Comparison of ENCODE assay signal across 8 cellular contexts in genomic region chr17:36950027-36950426, GRCh38. TPM values are rescaled to one million over a fixed set of nuclear protein-coding genes. Genes with fewer than 3 reads are reported as not detected.
DNase-seq lines count a peak whose midpoint lies in the region; ATAC-seq, FAIRE-seq and TF ChIP-seq lines count a peak whose summit lies in the region.

No MANE protein-coding gene starts in this region.

- no peak overlapping the region for H4K5ac ChIP-seq in mesendoderm (ENCODE audit: low read length)

- CTCF ChIA-PET in K562 (lab: Yijun Ruan, JAX; ENCODE audit: low intra/inter-chr PET ratio): no interaction called here

- peaks cover 30% of the 10 kb centered on the region for H3K36me3 ChIP-seq in right atrium auricular region
- peaks cover 49% of the 10 kb centered on the region for H3K36me3 ChIP-seq in K562 (ENCODE audit: control insufficient read depth, insufficient read depth, low read length)
- peaks cover 8% of the 10 kb centered on the region for H3K36me3 ChIP-seq in mesendoderm (ENCODE audit: control insufficient read depth, insufficient read depth, low read length)
- no peaks in the 10 kb centered on the region for H3K36me3 ChIP-seq in uterus
- H3K36me3 ChIP-seq in small intestine (ENCODE audit: control insufficient read depth in 2 of 2, insufficient read depth in 2 of 2, low read length in 2 of 2): peaks cover 7 to 16% of the 10 kb centered on the region in 2 donors

- in situ Hi-C loops in K562 (cut with MboI): no loop called here

- TF ChIP-seq CTCF in right atrium auricular region (IDR thresholded peaks at IDR 0.05) (no peak), K562 (IDR thresholded peaks at IDR 0.05 in 2 of 3, conservative IDR thresholded peaks at IDR 0.05 in 1 of 3; ENCODE audit: insufficient read depth in 2 of 3, low read depth in 1 of 3, low read length in 3 of 3) (no peak), uterus (IDR thresholded peaks at IDR 0.05) (no peak), omental fat pad (IDR thresholded peaks at IDR 0.05) (no peak)

- H3K18ac ChIP-seq in mesendoderm (ENCODE audit: low read length): no peak overlapping the region

- POLR2A ChIA-PET in K562 (lab: Yijun Ruan, JAX): interaction anchor here (1.3 to 1.7 kb wide), 2 partner anchors 10 to 358 kb away, joined by 3 to 10 read pairs; no protein-coding TSS in a partner anchor

- H3K9ac ChIP-seq in K562 (ENCODE audit: insufficient read depth in 1 of 2, low read depth in 2 of 2, low read length in 2 of 2): peak overlapping the region; percentile 94 to 99; a peak in 3 of 4 replicates
- peak overlapping the region; percentile 94 for H3K9ac ChIP-seq in mesendoderm (ENCODE audit: low read length)

- H2AFZ ChIP-seq in K562 (ENCODE audit: low read depth, low read length): no peak overlapping the region

- H3K4me3 ChIP-seq in right atrium auricular region: peak overlapping the region; percentile 67 to 74
- H3K4me3 ChIP-seq in K562: peak overlapping the region; percentile 92
- peak overlapping the region; percentile 90 for H3K4me3 ChIP-seq in mesendoderm (ENCODE audit: low read length)
- H3K4me3 ChIP-seq in uterus: peak overlapping the region; percentile 91 to 93
- peak overlapping the region in 1 of 2 donors; percentile 92 for H3K4me3 ChIP-seq in small intestine (ENCODE audit: low read depth in 1 of 2, low read length in 2 of 2)

- H3K4me1 ChIP-seq in right atrium auricular region (peaks cover 0 to 23% of the 10 kb centered on the region in 2 donors), K562 (replicated peaks in 1 of 2; ENCODE audit: control insufficient read depth in 2 of 2, insufficient read depth in 2 of 2, low read length in 2 of 2) (peaks cover 23 to 24% of the 10 kb centered on the region in 2 experiments), mesendoderm (ENCODE audit: control insufficient read depth, low read depth, low read length) (peaks cover 8% of the 10 kb centered on the region), uterus (peaks cover 3 to 6% of the 10 kb centered on the region in 2 donors), small intestine (ENCODE audit: control insufficient read depth in 2 of 2, insufficient read depth in 1 of 2, low read depth in 1 of 2, low read length in 1 of 2) (peaks cover 7 to 12% of the 10 kb centered on the region in 2 donors)

- H3K4me2 ChIP-seq in K562 (ENCODE audit: insufficient read depth, low read length) (peak overlapping the region; percentile 92), mesendoderm (ENCODE audit: low read length) (peak overlapping the region; percentile 77)

- no peak for TF ChIP-seq POLR2A in K562 (conservative IDR thresholded peaks at IDR 0.05)
- TF ChIP-seq POLR2A in uterus (IDR thresholded peaks at IDR 0.05): no peak

- peaks cover 43% of the 10 kb centered on the region for H3K79me2 ChIP-seq in K562 (ENCODE audit: control insufficient read depth, insufficient read depth, low read length)
- peaks cover 15% of the 10 kb centered on the region for H3K79me2 ChIP-seq in mesendoderm (ENCODE audit: control insufficient read depth, insufficient read depth, low read length)

- no peak for DNase-seq in right atrium auricular region (ENCODE audit: low spot score)
- no peak for DNase-seq in Right ventricle myocardium superior
- peak in 2 of 4 experiments; percentile 11 to 16 for DNase-seq in K562 (ENCODE audit: extremely low read depth in 1 of 4, low spot score in 3 of 4)
- DNase-seq in mesendoderm: no peak
- no peak for DNase-seq in uterus
- no peak for DNase-seq in omental fat pad (ENCODE audit: low spot score)
- no peak for DNase-seq in NCI-H345 treated with DMSO at 0.1 percent for 48 hours (lab: John Stamatoyannopoulos, UW; ENCODE audit: unreplicated experiment)
- no peak for DNase-seq in small intestine

- no peak overlapping the region for H3K23ac ChIP-seq in mesendoderm (ENCODE audit: low read length)

- 8% methylated on average over 8 of the region's 8 CpGs for WGBS in K562 (ENCODE audit: insufficient coverage, low coverage, missing lambda C conversion rate)
- no CpG with 5 or more reads among the region's 8 CpGs for WGBS in mesendoderm (ENCODE audit: extremely low coverage, insufficient coverage, low lambda C conversion rate)
- WGBS in small intestine, 3 donors: 56 to 62% (median 61%) methylated on average over 8 of the region's 8 CpGs

- H2BK15ac ChIP-seq in mesendoderm (replicated peaks; ENCODE audit: low read depth): no peak overlapping the region

- H3K79me1 ChIP-seq in mesendoderm (ENCODE audit: low read length): peaks cover 20% of the 10 kb centered on the region

- 0 out of 2 replicates have a peak, but pooled peaks cover 4% of the 10 kb centered on the region for H4K20me1 ChIP-seq in K562 (replicated peaks; ENCODE audit: control insufficient read depth, insufficient read depth, low read length)

- intact Hi-C loops in Right ventricle myocardium superior (cut with DNase I): no loop called here
- intact Hi-C loops in K562 (cut with micrococcal nuclease): no loop called here
- intact Hi-C loops in uterus (cut with DNase I; ENCODE audit: low total_unique reads): no loop called here

- no peak overlapping the region for H3K27ac ChIP-seq in right atrium auricular region
- H3K27ac ChIP-seq in K562 (ENCODE audit: extremely low read depth, low read depth, low read length): no peak overlapping the region; the same call in 1 of the 3 replicates
- H3K27ac ChIP-seq in mesendoderm (ENCODE audit: low read depth, low read length): no peak overlapping the region
- H3K27ac ChIP-seq in uterus: no peak overlapping the region
- no peak overlapping the region for H3K27ac ChIP-seq in small intestine (ENCODE audit: low read depth in 1 of 2, low read length in 1 of 2)

- no peak overlapping the region for H2BK5ac ChIP-seq in mesendoderm (ENCODE audit: low read length)

- FAIRE-seq in K562 (lab: Jason Lieb, UNC) (no peak), small intestine (lab: Jason Lieb, UNC) (no peak)

- no peaks in the 10 kb centered on the region for H3K9me1 ChIP-seq in K562 (ENCODE audit: control insufficient read depth, insufficient read depth, low read length)

- H3K56ac ChIP-seq in mesendoderm (ENCODE audit: low read length): peak overlapping the region; percentile 96

- ATAC-seq in Right ventricle myocardium superior (ENCODE audit: poor library complexity) (no peak), K562 (no peak), omental fat pad (ENCODE audit: low FRiP score) (no peak)

- no peak overlapping the region for H2BK120ac ChIP-seq in mesendoderm (ENCODE audit: low read depth, low read length)

- no peak for TF ChIP-seq RAD21 in K562 (CRISPR knock-in tag; conservative IDR thresholded peaks at IDR 0.05 in 1 of 2, IDR thresholded peaks at IDR 0.05 in 1 of 2)

- peaks cover 16 to 19% of the 10 kb centered on the region in 2 donors for H3K27me3 ChIP-seq in right atrium auricular region
- peaks cover 3 to 9% of the 10 kb centered on the region in 2 experiments; a peak in 2 of 5 replicates for H3K27me3 ChIP-seq in K562 (ENCODE audit: control insufficient read depth in 2 of 2, insufficient read depth in 2 of 2, low read length in 2 of 2)
- peaks cover 4% of the 10 kb centered on the region for H3K27me3 ChIP-seq in mesendoderm (ENCODE audit: insufficient read depth, low read length, poor library complexity)
- peaks cover 12 to 22% of the 10 kb centered on the region in 2 donors for H3K27me3 ChIP-seq in uterus
- peaks cover 4 to 18% of the 10 kb centered on the region in 2 donors for H3K27me3 ChIP-seq in small intestine (ENCODE audit: control insufficient read depth in 2 of 2, insufficient read depth in 2 of 2, low read length in 2 of 2)

- no peak for TF ChIP-seq EP300 in K562 (IDR thresholded peaks at IDR 0.05; ENCODE audit: low read length)

- BruUV-seq in K562 (replicated peaks; lab: Mats Ljungman, UMichigan): no TSS peak

- H3K4ac ChIP-seq in mesendoderm (ENCODE audit: low read depth, low read length): no peak overlapping the region

- no peak overlapping the region for H4K8ac ChIP-seq in mesendoderm (ENCODE audit: low read depth, low read length)

- no peak overlapping the region for H2AK5ac ChIP-seq in mesendoderm (ENCODE audit: low read length)

- H3K9me3 ChIP-seq in right atrium auricular region (no peaks in the 10 kb centered on the region), K562 (replicated peaks; ENCODE audit: control insufficient read depth, insufficient read depth, low read depth, low read length) (no peaks in the 10 kb centered on the region), uterus (no peaks in the 10 kb centered on the region), small intestine (ENCODE audit: control insufficient read depth, low read depth) (no peaks in the 10 kb centered on the region)

RNA-seq across cellular contexts. Expression of gene AATF, which starts 1.3 kb away (rescaled TPM):
- total RNA-seq in right atrium auricular region (10 to 100 TPM; 17.8 to 23.2 TPM), Right ventricle myocardium superior (26.9 TPM), K562 (2014; rRNA removed) (106 and 140 TPM in 2 replicates), K562 (2014; rRNA removed; fragmentation: Illumina TruSeq; extraction: Trizol) (90.1 and 101 TPM in 2 replicates), K562 (2015; rRNA removed; fragmentation: Illumina TruSeq; extraction: Trizol) (123 and 126 TPM in 2 replicates), K562 (2021) (106 and 130 TPM in 2 replicates), uterus (10 to 100 TPM in 3 of 4 donors, 1 to 10 TPM in 1; 10.0 to 48.2 (median 30.3) TPM), omental fat pad (10 to 100 TPM; 26.4 to 54.8 (median 32.4) TPM)
- 25.5 and 55.9 TPM in 2 replicates for total RNA-seq in K562 (2011; cell fraction: chromatin; rRNA removed; ENCODE audit: low replicate concordance)
- 19.2 and 22.8 TPM in 2 replicates for total RNA-seq in K562 (2011; cell fraction: nucleolus; rRNA removed)
- total RNA-seq in K562 (2011; cell fraction: nucleoplasm; rRNA removed): 29.3 and 39.8 TPM in 2 replicates
- polyA plus RNA-seq in K562 (2011; rRNA removed) (19.1 and 40.3 TPM in 2 replicates), K562 (2014; fragmentation: Illumina TruSeq; extraction: Trizol) (126 and 133 TPM in 2 replicates), K562 (2014; fragmentation: Nextera tagmentation; extraction: Ambion mirVana) (10 to 100 TPM; 34.5 to 35.4 TPM), K562 (2014; rRNA removed) (67.0 and 80.7 TPM in 2 replicates), small intestine (10 to 100 TPM; 33.2 to 50.5 (median 34.4) TPM)
- 13.4 and 28.2 TPM in 2 replicates for polyA plus RNA-seq in K562 (2011; cell fraction: cytosol; rRNA removed)
- polyA plus RNA-seq in K562 (2011; cell fraction: nucleus; rRNA removed): 8.8 and 18.6 TPM in 2 replicates
- polyA plus RNA-seq in K562 (2012): 100 and 110 TPM in 2 replicates
- 26.6 and 39.2 TPM in 2 replicates for polyA minus RNA-seq in K562 (2011; rRNA and poly(A)+ RNA removed)
- 22.8 and 34.9 TPM in 2 replicates for polyA minus RNA-seq in K562 (2011; cell fraction: cytosol; rRNA and poly(A)+ RNA removed)
- polyA minus RNA-seq in K562 (2011; cell fraction: nucleus; rRNA and poly(A)+ RNA removed): 9.7 and 10.4 TPM in 2 replicates
- 118 TPM for polyA plus RNA-seq in mesendoderm (2013, experiment 1 of 2)
- polyA plus RNA-seq in mesendoderm (2013, experiment 2 of 2): 114 TPM

RNA-seq across cellular contexts. Expression of gene LHX1, which starts 12.8 kb away (rescaled TPM):
- not detected for total RNA-seq in right atrium auricular region
- not detected for total RNA-seq in Right ventricle myocardium superior
- 0.58 and 0.74 TPM in 2 replicates for total RNA-seq in K562 (2011; cell fraction: chromatin; rRNA removed; ENCODE audit: low replicate concordance)
- 0.53 and 1.5 TPM in 2 replicates for total RNA-seq in K562 (2011; cell fraction: nucleolus; rRNA removed)
- total RNA-seq in K562 (2011; cell fraction: nucleoplasm; rRNA removed): 0.15 TPM in 1 of 2 replicates, not detected in the other
- 0.05 TPM in 1 of 2 replicates, not detected in the other for total RNA-seq in K562 (2014; rRNA removed)
- not detected in 2 replicates for total RNA-seq in K562 (2014; rRNA removed; fragmentation: Illumina TruSeq; extraction: Trizol)
- not detected in 2 replicates for total RNA-seq in K562 (2015; rRNA removed; fragmentation: Illumina TruSeq; extraction: Trizol)
- 0.07 TPM in 1 of 2 replicates, not detected in the other for total RNA-seq in K562 (2021)
- polyA plus RNA-seq in K562 (2011; rRNA removed): 0.05 and 0.64 TPM in 2 replicates
- polyA plus RNA-seq in K562 (2011; cell fraction: cytosol; rRNA removed): 0.18 and 1.1 TPM in 2 replicates
- polyA plus RNA-seq in K562 (2011; cell fraction: nucleus; rRNA removed): 0.13 and 5.4 TPM in 2 replicates
- polyA plus RNA-seq in K562 (2012): not detected in 2 replicates
- polyA plus RNA-seq in K562 (2014; fragmentation: Illumina TruSeq; extraction: Trizol): 0.04 TPM in 1 of 2 replicates, not detected in the other
- not detected for polyA plus RNA-seq in K562 (2014; fragmentation: Nextera tagmentation; extraction: Ambion mirVana)
- polyA plus RNA-seq in K562 (2014; rRNA removed): not detected in 2 replicates
- polyA minus RNA-seq in K562 (2011; rRNA and poly(A)+ RNA removed): 0.49 TPM in 1 of 2 replicates, not detected in the other
- 2.2 TPM in 1 of 2 replicates, not detected in the other for polyA minus RNA-seq in K562 (2011; cell fraction: cytosol; rRNA and poly(A)+ RNA removed)
- polyA minus RNA-seq in K562 (2011; cell fraction: nucleus; rRNA and poly(A)+ RNA removed): 0.81 TPM in 1 of 2 replicates, not detected in the other
- 20.5 TPM for polyA plus RNA-seq in mesendoderm (2013, experiment 1 of 2)
- 18.4 TPM for polyA plus RNA-seq in mesendoderm (2013, experiment 2 of 2)
- total RNA-seq in uterus: 1 to 10 TPM in 1 of 4 donors, not detected in 3; 2.8 TPM
- total RNA-seq in omental fat pad: not detected
- not detected for polyA plus RNA-seq in small intestine
